1 cellular context compared by ENCODE assay signal in genomic region chr21:33968082-33968997, GRCh38.
TF ChIP-seq lines count a peak whose summit lies in the region.

No MANE protein-coding gene starts in this region.

TF ChIP-seq in HEK293, 187 proteins besides CTCF, POLR2A, EP300 and RAD21 (continued from another document and continues in another):
- TF ChIP-seq ZNF518A (tag by site-specific recombination; conservative IDR thresholded peaks at IDR 0.05; ENCODE audit: low read depth) (peak; percentile 51), ZNF610 (tag by site-specific recombination; IDR thresholded peaks at IDR 0.05; ENCODE audit: borderline replicate concordance) (0 out of 2 replicates have a peak, but pooled peaks have one; percentile 27), IKZF3 (tag by site-specific recombination; IDR thresholded peaks at IDR 0.05) (no peak), ZNF76 (tag by site-specific recombination; IDR thresholded peaks at IDR 0.05; ENCODE audit: borderline replicate concordance, low read depth) (peak; percentile 71; the same call in 1 of the 2 replicates), ZNF768 (tag by site-specific recombination; IDR thresholded peaks at IDR 0.05) (no peak), REPIN1 (tag by site-specific recombination; IDR thresholded peaks at IDR 0.05; ENCODE audit: low read depth) (no peak), ZNF112 (tag by site-specific recombination; IDR thresholded peaks at IDR 0.05) (no peak), ZNF624 (tag by site-specific recombination; IDR thresholded peaks at IDR 0.05) (no peak), ZFP37 (tag by site-specific recombination; IDR thresholded peaks at IDR 0.05) (no peak), ZNF202 (tag by site-specific recombination; IDR thresholded peaks at IDR 0.05; ENCODE audit: borderline replicate concordance) (no peak), ZNF692 (tag by site-specific recombination; IDR thresholded peaks at IDR 0.05) (peak; percentile 22; the same call in 1 of the 2 replicates), PRDM6 (tag by site-specific recombination; IDR thresholded peaks at IDR 0.05) (no peak), ZNF24 (tag by site-specific recombination; IDR thresholded peaks at IDR 0.05) (peak; percentile 98), MZF1 (tag by site-specific recombination; IDR thresholded peaks at IDR 0.05; ENCODE audit: borderline replicate concordance) (no peak), WT1 (tag by site-specific recombination; IDR thresholded peaks at IDR 0.05) (0 out of 2 replicates have a peak, but pooled peaks have one; percentile 15), ZNF791 (tag by site-specific recombination; IDR thresholded peaks at IDR 0.05) (no peak), ZNF645 (tag by site-specific recombination; IDR thresholded peaks at IDR 0.05) (no peak), ELK4 (IDR thresholded peaks at IDR 0.05; ENCODE audit: borderline replicate concordance, low read depth, low read length) (no peak), OSR2 (tag by site-specific recombination; IDR thresholded peaks at IDR 0.05) (peak; percentile 57), ZNF391 (tag by site-specific recombination; IDR thresholded peaks at IDR 0.05; ENCODE audit: borderline replicate concordance, low read depth) (no peak), PATZ1 (tag by site-specific recombination; IDR thresholded peaks at IDR 0.05) (no peak), ZNF488 (tag by site-specific recombination; IDR thresholded peaks at IDR 0.05) (no peak), HOXC10 (CRISPR knock-in tag; IDR thresholded peaks at IDR 0.05) (no peak), SALL2 (tag by site-specific recombination; IDR thresholded peaks at IDR 0.05; ENCODE audit: borderline replicate concordance) (no peak), ZNF513 (tag by site-specific recombination; IDR thresholded peaks at IDR 0.05) (no peak), ZNF2 (tag by site-specific recombination; IDR thresholded peaks at IDR 0.05) (no peak), OVOL3 (tag by site-specific recombination; IDR thresholded peaks at IDR 0.05) (no peak), ZBTB1 (tag by site-specific recombination; IDR thresholded peaks at IDR 0.05) (no peak), ZNF26 (tag by site-specific recombination; IDR thresholded peaks at IDR 0.05) (no peak), ZNF274 (IDR thresholded peaks at IDR 0.05; ENCODE audit: low read length) (no peak), ZNF274 (tag by site-specific recombination; IDR thresholded peaks at IDR 0.05; ENCODE audit: borderline replicate concordance) (no peak), ZNF335 (tag by site-specific recombination; conservative IDR thresholded peaks at IDR 0.05) (peak; percentile 67), ZNF664 (tag by site-specific recombination; IDR thresholded peaks at IDR 0.05) (no peak), ZNF549 (tag by site-specific recombination; IDR thresholded peaks at IDR 0.05) (no peak), ZNF837 (tag by site-specific recombination; IDR thresholded peaks at IDR 0.05) (no peak), ZNF501 (tag by site-specific recombination; IDR thresholded peaks at IDR 0.05) (no peak), SP7 (tag by site-specific recombination; IDR thresholded peaks at IDR 0.05) (peak; percentile 37; the same call in 1 of the 2 replicates), ZNF157 (tag by site-specific recombination; IDR thresholded peaks at IDR 0.05) (no peak), AEBP2 (tag by site-specific recombination; IDR thresholded peaks at IDR 0.05; ENCODE audit: borderline replicate concordance) (no peak), ZNF37A (tag by site-specific recombination; IDR thresholded peaks at IDR 0.05) (no peak), SP2 (tag by site-specific recombination; IDR thresholded peaks at IDR 0.05) (no peak), ZSCAN16 (tag by site-specific recombination; IDR thresholded peaks at IDR 0.05) (no peak), ZNF571 (tag by site-specific recombination; IDR thresholded peaks at IDR 0.05) (no peak), SP3 (tag by site-specific recombination; IDR thresholded peaks at IDR 0.05) (no peak), ZNF248 (tag by site-specific recombination; IDR thresholded peaks at IDR 0.05) (no peak), ZNF600 (tag by site-specific recombination; IDR thresholded peaks at IDR 0.05) (no peak), ZNF544 (tag by site-specific recombination; IDR thresholded peaks at IDR 0.05) (no peak)
